8 cellular contexts compared by ENCODE assay signal in the genomic region with DNA sequence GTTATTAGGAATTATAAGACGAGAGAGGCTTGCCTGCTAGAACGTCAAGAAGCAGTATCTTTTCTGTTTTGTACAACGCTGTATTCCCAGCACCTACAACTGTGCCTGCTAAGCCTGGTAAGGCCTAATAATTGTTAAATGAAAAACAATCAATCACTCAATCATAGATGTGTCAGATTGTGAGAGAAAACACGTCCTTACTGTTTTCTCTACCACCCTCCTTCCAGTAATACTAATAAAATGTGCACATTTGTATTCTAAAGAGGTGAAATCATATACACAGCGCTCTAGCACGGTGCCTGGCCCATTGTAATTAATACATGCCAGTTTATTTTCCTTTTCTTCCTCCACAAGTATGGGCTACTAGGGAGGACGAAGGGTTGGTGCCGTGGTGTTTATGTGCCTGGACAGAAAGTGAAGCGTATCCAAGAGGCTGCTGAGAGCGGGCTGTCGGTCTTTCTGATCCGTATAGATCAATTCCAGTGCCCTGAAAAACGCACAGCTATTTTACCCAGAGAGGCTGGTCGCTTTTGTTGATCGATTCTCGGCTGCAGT. TPM values are rescaled to one million over a fixed set of nuclear protein-coding genes. Genes with fewer than 3 reads are reported as not detected.
A peak's percentile ranks its signal among the peaks of the same experiment; 100 is the strongest.
DNase-seq lines count a peak whose midpoint lies in the region; ATAC-seq, FAIRE-seq and TF ChIP-seq lines count a peak whose summit lies in the region.

No MANE protein-coding gene starts in this region.

- BruUV-seq in K562 (replicated peaks; lab: Mats Ljungman, UMichigan), result no TSS peak

- CTCF ChIA-PET in K562 (lab: Yijun Ruan, JAX; ENCODE audit: low intra/inter-chr PET ratio), result no interaction called here

- ATAC-seq in heart right ventricle (peak in 1 of 8 donors; percentile 3), Right ventricle myocardium inferior (no peak), K562 (no peak), aorta (ENCODE audit: low FRiP score) (no peak)

- 28 to 33% methylated on average over 16 of the region's 16 CpGs for WGBS in heart right ventricle, 2 donors
- WGBS in K562 (ENCODE audit: insufficient coverage, low coverage, missing lambda C conversion rate), result 31% methylated on average over 16 of the region's 16 CpGs
- 6 to 8% methylated on average over 16 of the region's 16 CpGs for WGBS in aorta, 2 donors

- H2AFZ ChIP-seq in K562 (ENCODE audit: low read depth, low read length), result no peak overlapping the region

- no peak for TF ChIP-seq RAD21 in K562 (CRISPR knock-in tag; conservative IDR thresholded peaks at IDR 0.05 in 1 of 2, IDR thresholded peaks at IDR 0.05 in 1 of 2)

- no peaks in the 10 kb centered on the region for H3K9me3 ChIP-seq in heart right ventricle
- H3K9me3 ChIP-seq in K562 (replicated peaks; ENCODE audit: control insufficient read depth, insufficient read depth, low read depth, low read length), result no peaks in the 10 kb centered on the region
- no peaks in the 10 kb centered on the region for H3K9me3 ChIP-seq in muscle layer of colon (ENCODE audit: low read length)
- H3K9me3 ChIP-seq in aorta (ENCODE audit: control insufficient read depth, low read length), result no peaks in the 10 kb centered on the region

- DNase-seq in heart right ventricle (no peak), Right ventricle myocardium inferior (ENCODE audit: missing footprints) (no peak), K562 (ENCODE audit: extremely low read depth in 1 of 4, low spot score in 3 of 4) (no peak), aorta (no peak), RCC 7860 (ENCODE audit: low spot score) (no peak), midbrain (lab: John Stamatoyannopoulos, UW) (no peak), NCI-H1092 treated with DMSO at 0.1 percent for 48 hours (lab: John Stamatoyannopoulos, UW) (no peak)

- TF ChIP-seq CTCF in heart right ventricle (IDR thresholded peaks at IDR 0.05) (no peak), K562 (IDR thresholded peaks at IDR 0.05 in 2 of 3, conservative IDR thresholded peaks at IDR 0.05 in 1 of 3; ENCODE audit: insufficient read depth in 2 of 3, low read depth in 1 of 3, low read length in 3 of 3) (no peak)

- no peak overlapping the region for H3K9ac ChIP-seq in K562 (ENCODE audit: insufficient read depth in 1 of 2, low read depth in 2 of 2, low read length in 2 of 2)
- peak overlapping the region; percentile 57 for H3K9ac ChIP-seq in muscle layer of colon (ENCODE audit: low read length)

- no peaks in the 10 kb centered on the region for H3K9me1 ChIP-seq in K562 (ENCODE audit: control insufficient read depth, insufficient read depth, low read length)

- POLR2A ChIA-PET in K562 (lab: Yijun Ruan, JAX), result interaction anchor here (0.9 kb wide), 1 partner anchor 23 kb away, joined by 3 read pairs; no protein-coding TSS in a partner anchor

- no peaks in the 10 kb centered on the region for H3K36me3 ChIP-seq in heart right ventricle
- no peaks in the 10 kb centered on the region for H3K36me3 ChIP-seq in K562 (ENCODE audit: control insufficient read depth, insufficient read depth, low read length)
- H3K36me3 ChIP-seq in muscle layer of colon (ENCODE audit: insufficient read depth, low read length), result no peaks in the 10 kb centered on the region
- no peaks in the 10 kb centered on the region for H3K36me3 ChIP-seq in aorta (ENCODE audit: control insufficient read depth in 1 of 2, insufficient read depth in 2 of 2, low read length in 1 of 2)

- H3K4me1 ChIP-seq in heart right ventricle (peaks cover 0 to 24% (median 11%) of the 10 kb centered on the region in 9 donors), K562 (replicated peaks in 1 of 2; ENCODE audit: control insufficient read depth in 2 of 2, insufficient read depth in 2 of 2, low read length in 2 of 2) (peaks cover 0 to 27% of the 10 kb centered on the region in 2 experiments; a peak in 2 of 5 replicates), muscle layer of colon (ENCODE audit: insufficient read depth, low read length) (peaks cover 20% of the 10 kb centered on the region), aorta (ENCODE audit: control insufficient read depth in 1 of 2, insufficient read depth in 2 of 2, low read length in 2 of 2) (no peaks in the 10 kb centered on the region)

- H3K4me2 ChIP-seq in K562 (ENCODE audit: insufficient read depth, low read length), result no peak overlapping the region

- peak overlapping the region in 9 of 10 donors; percentile 77 to 92 (median 90) for H3K27ac ChIP-seq in heart right ventricle
- no peak overlapping the region for H3K27ac ChIP-seq in K562 (ENCODE audit: extremely low read depth, low read depth, low read length)
- peak overlapping the region; percentile 92 for H3K27ac ChIP-seq in muscle layer of colon (ENCODE audit: low read depth, low read length)
- peak overlapping the region in 1 of 2 donors; percentile 72 for H3K27ac ChIP-seq in aorta (ENCODE audit: low read depth in 1 of 2, low read length in 2 of 2)

- no peak for TF ChIP-seq POLR2A in K562 (conservative IDR thresholded peaks at IDR 0.05)

- no peaks in the 10 kb centered on the region for H3K79me2 ChIP-seq in K562 (ENCODE audit: control insufficient read depth, insufficient read depth, low read length)

- H3K4me3 ChIP-seq in heart right ventricle (peak overlapping the region; percentile 42 to 98 (median 82)), K562 (no peak overlapping the region), muscle layer of colon (ENCODE audit: low read depth in 1 of 2, low read length in 2 of 2) (peak overlapping the region; percentile 65 to 77), aorta (ENCODE audit: low read length in 2 of 2) (peak overlapping the region; percentile 84 to 97)

- intact Hi-C loops in heart right ventricle (cut with DNase I), result loop anchor here in 3 of 10 donors (5.0 to 10.0 kb wide), 3 partner anchors 81 to 298 kb away; no protein-coding TSS in a partner anchor
- intact Hi-C loops in Right ventricle myocardium inferior (cut with DNase I), result loop anchor here (5.0 to 10.0 kb wide), 3 partner anchors 56 to 288 kb away; no protein-coding TSS in a partner anchor
- intact Hi-C loops in K562 (cut with micrococcal nuclease), result no loop called here
- intact Hi-C loops in aorta (cut with DNase I), result no loop called here

- no peak for TF ChIP-seq EP300 in K562 (IDR thresholded peaks at IDR 0.05; ENCODE audit: low read length)

- no peaks in the 10 kb centered on the region for H4K20me1 ChIP-seq in K562 (replicated peaks; ENCODE audit: control insufficient read depth, insufficient read depth, low read length)

- peaks cover 0 to 21% (median 0%) of the 10 kb centered on the region in 7 donors for H3K27me3 ChIP-seq in heart right ventricle
- H3K27me3 ChIP-seq in K562 (ENCODE audit: control insufficient read depth in 2 of 2, insufficient read depth in 2 of 2, low read length in 2 of 2), result peaks cover 17 to 22% of the 10 kb centered on the region in 2 experiments; a peak in 3 of 5 replicates
- H3K27me3 ChIP-seq in muscle layer of colon (ENCODE audit: control insufficient read depth in 1 of 2, insufficient read depth in 2 of 2, low read length in 2 of 2), result no peaks in the 10 kb centered on the region
- no peaks in the 10 kb centered on the region for H3K27me3 ChIP-seq in aorta (ENCODE audit: control insufficient read depth in 1 of 2, insufficient read depth in 2 of 2, low read length in 1 of 2)

- FAIRE-seq in K562 (lab: Jason Lieb, UNC) (no peak), RCC 7860 (lab: Jason Lieb, UNC) (no peak)

- in situ Hi-C loops in K562 (cut with MboI), result no loop called here

TF ChIP-seq in K562, 482 proteins besides CTCF, POLR2A, EP300 and RAD21:
- no peak for TF ChIP-seq ZNF347 (CRISPR knock-in tag; IDR thresholded peaks at IDR 0.05; ENCODE audit: low read depth)
- peak; percentile 34 for TF ChIP-seq MEIS2 (IDR thresholded peaks at IDR 0.05; ENCODE audit: partially characterized antibody)

RNA-seq across cellular contexts. Expression of a gene that starts 1.5 kb away (rescaled TPM):
- total RNA-seq in heart right ventricle, result 10 to 100 TPM in 1 of 10 donors, 1 to 10 TPM in 9; 5.0 to 11.2 (median 7.9) TPM
- polyA plus RNA-seq in heart right ventricle, result 1 to 10 TPM; 1.6 to 7.2 TPM
- total RNA-seq in Right ventricle myocardium inferior, result 5.3 TPM
- 0.09 TPM in 1 of 2 replicates, not detected in the other for total RNA-seq in K562 (2011; cell fraction: chromatin; rRNA removed; ENCODE audit: low replicate concordance)
- total RNA-seq in K562 (2011; cell fraction: nucleolus; rRNA removed), result 0.13 TPM in 1 of 2 replicates, not detected in the other
- not detected in 2 replicates for total RNA-seq in K562 (2011; cell fraction: nucleoplasm; rRNA removed)
- not detected in 2 replicates for total RNA-seq in K562 (2014; rRNA removed)
- not detected in 2 replicates for total RNA-seq in K562 (2014; rRNA removed; fragmentation: Illumina TruSeq; extraction: Trizol)
- not detected in 2 replicates for total RNA-seq in K562 (2015; rRNA removed; fragmentation: Illumina TruSeq; extraction: Trizol)
- total RNA-seq in K562 (2021), result 0.25 and 0.58 TPM in 2 replicates
- polyA plus RNA-seq in K562 (2011; rRNA removed), result not detected in 2 replicates
- not detected in 2 replicates for polyA plus RNA-seq in K562 (2011; cell fraction: cytosol; rRNA removed)
- polyA plus RNA-seq in K562 (2011; cell fraction: nucleus; rRNA removed), result not detected in 2 replicates
- polyA plus RNA-seq in K562 (2012), result 0.01 and 0.03 TPM in 2 replicates
- polyA plus RNA-seq in K562 (2014; fragmentation: Illumina TruSeq; extraction: Trizol), result not detected in 2 replicates
- polyA plus RNA-seq in K562 (2014; fragmentation: Nextera tagmentation; extraction: Ambion mirVana), result not detected
- polyA plus RNA-seq in K562 (2014; rRNA removed), result not detected in 2 replicates
- polyA minus RNA-seq in K562 (2011; rRNA and poly(A)+ RNA removed), result not detected in 2 replicates
- polyA minus RNA-seq in K562 (2011; cell fraction: cytosol; rRNA and poly(A)+ RNA removed), result not detected in 2 replicates
- not detected in 2 replicates for polyA minus RNA-seq in K562 (2011; cell fraction: nucleus; rRNA and poly(A)+ RNA removed)
- total RNA-seq in aorta, result 100 to 1,000 TPM in 1 of 2 donors, 10 to 100 TPM in 1; 89.1 to 102 TPM
- polyA plus RNA-seq in aorta, result 10 to 100 TPM in 1 of 2 donors, 1 to 10 TPM in 1; 3.9 to 24.8 TPM

Comparison
In these comparisons a context has a peak if more than half of its experiments do, and no peak if none do; other contexts are left out.
1. RNA of a gene that starts 1.5 kb away (total RNA-seq): 89.1 to 102 TPM in aorta; 5.0 to 11.2 TPM in heart right ventricle, 5.3 TPM in Right ventricle myocardium inferior (single experiment) and 0.09 to 0.58 TPM in K562; every median in the first group is over 4 times any median in the second.